In the genomic region with DNA sequence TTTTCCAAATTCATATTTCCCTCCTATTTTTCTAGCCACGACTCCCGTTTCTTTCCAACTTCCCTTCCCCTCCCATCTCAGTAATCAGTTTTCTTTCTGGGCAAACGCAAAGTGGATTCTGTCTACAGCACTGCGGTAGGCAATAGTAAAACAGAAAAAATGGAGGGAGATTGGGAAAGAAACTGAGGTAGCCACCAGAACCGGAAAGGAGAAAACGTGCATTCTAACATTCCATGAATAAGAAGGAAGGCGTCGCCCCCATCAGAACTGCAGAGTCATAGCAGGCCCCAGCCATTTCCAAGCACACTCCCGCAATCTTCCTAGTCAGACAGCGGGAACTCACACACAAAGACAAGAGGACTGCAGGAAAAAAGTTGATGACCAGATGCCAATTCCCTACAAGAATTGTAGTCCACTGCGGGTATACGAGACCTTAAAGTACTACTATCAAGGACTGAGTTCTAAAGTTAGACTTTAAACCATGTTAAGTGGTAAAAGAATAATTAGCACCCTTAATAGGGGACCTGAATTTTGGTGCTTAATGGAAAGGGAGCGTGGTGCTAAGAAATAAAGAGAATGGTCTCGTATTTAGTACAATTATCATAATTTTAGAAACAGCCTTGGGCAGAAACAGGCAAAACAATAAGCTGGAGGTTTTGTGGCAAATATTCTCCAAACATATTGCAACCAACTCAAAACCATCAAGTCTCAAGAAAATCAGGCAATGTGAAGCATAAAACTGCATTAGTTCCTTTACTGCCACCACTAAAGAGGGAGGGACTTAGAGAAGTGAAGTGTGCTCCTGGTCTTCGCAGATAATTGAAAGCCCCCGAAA, we compare ENCODE assay signal across 8 cellular contexts. TPM values are rescaled to one million over a fixed set of nuclear protein-coding genes. Genes with fewer than 3 reads are reported as not detected.
DNase-seq lines count a peak whose midpoint lies in the region; ATAC-seq, FAIRE-seq and TF ChIP-seq lines count a peak whose summit lies in the region.

No MANE protein-coding gene starts in this region.

- TF ChIP-seq CTCF in KMS-11 (conservative IDR thresholded peaks at IDR 0.05; ENCODE audit: low read depth, low read length) (no peak; the same call in 1 of the 2 replicates), endothelial cell of umbilical vein (IDR thresholded peaks at IDR 0.05; ENCODE audit: extremely low read depth in 1 of 2, insufficient read depth in 1 of 2, low read depth in 1 of 2, low read length in 2 of 2) (no peak), upper lobe of left lung (IDR thresholded peaks at IDR 0.05) (no peak)

- H3K9me1 ChIP-seq in endothelial cell of umbilical vein (replicated peaks; ENCODE audit: control insufficient read depth, extremely low read depth, insufficient read depth, low read length) = no peaks in the 10 kb centered on the region

- dilution Hi-C loops in endothelial cell of umbilical vein (cut with MboI; ENCODE audit: extremely low pct_ligation_motif_present, low sequenced_read_pairs) = no loop called here

- H3K4me3 ChIP-seq in KMS-11 (IDR thresholded peaks at IDR 0.05; ENCODE audit: insufficient read depth, low read depth, low read length) (peak overlapping the region; percentile 93), SK-N-MC (peak overlapping the region; percentile 92), endothelial cell of umbilical vein (replicated peaks in 1 of 3; ENCODE audit: insufficient read depth in 1 of 3, low read depth in 1 of 3, low read length in 3 of 3) (peak overlapping the region; percentile 65 to 92 (median 88)), upper lobe of left lung (peak overlapping the region; percentile 71 to 84 (median 80))

- intact Hi-C loops in endothelial cell of umbilical vein (cut with micrococcal nuclease) = loop anchor here (1.0 to 5.0 kb wide), 2 partner anchors 257 to 633 kb away; partner anchors contain the start of gene SELENOT

- H2AFZ ChIP-seq in KMS-11 (ENCODE audit: low read depth) = peak overlapping the region; percentile 70; the same call in 1 of the 2 replicates
- peak overlapping the region; percentile 25 for H2AFZ ChIP-seq in endothelial cell of umbilical vein (ENCODE audit: low read depth, low read length)

- no peaks in the 10 kb centered on the region for H3K27me3 ChIP-seq in KMS-11 (ENCODE audit: insufficient read depth, low read depth)
- H3K27me3 ChIP-seq in endothelial cell of umbilical vein (ENCODE audit: control insufficient read depth in 2 of 2, insufficient read depth in 2 of 2, low read length in 2 of 2) = peaks cover 0 to 3% of the 10 kb centered on the region in 2 experiments
- H3K27me3 ChIP-seq in upper lobe of left lung = peaks cover 0 to 7% (median 2%) of the 10 kb centered on the region in 4 donors

- CTCF ChIA-PET in endothelial cell of umbilical vein (lab: Charles Lee) = interaction anchor here (0.7 to 5.4 kb wide), 11 partner anchors 12 to 794 kb away, joined by 4 to 87 read pairs (median 7); partner anchors contain the start of gene SIAH2

- FAIRE-seq in endothelial cell of umbilical vein (lab: Jason Lieb, UNC) = peak; percentile 37

- H3K9me3 ChIP-seq in SK-N-MC (ENCODE audit: low read depth, low read length) = no peaks in the 10 kb centered on the region
- no peaks in the 10 kb centered on the region for H3K9me3 ChIP-seq in endothelial cell of umbilical vein (replicated peaks; ENCODE audit: control insufficient read depth, insufficient read depth, low read length)
- no peaks in the 10 kb centered on the region for H3K9me3 ChIP-seq in upper lobe of left lung

- H3K79me2 ChIP-seq in KMS-11 (ENCODE audit: insufficient read depth, low read depth) (peaks cover 22% of the 10 kb centered on the region; the same call in 1 of the 2 replicates), endothelial cell of umbilical vein (ENCODE audit: control insufficient read depth, insufficient read depth, low read length) (peaks cover 60% of the 10 kb centered on the region)

- TF ChIP-seq EP300 in upper lobe of left lung (IDR thresholded peaks at IDR 0.05) = no peak

- peak in 1 of 2 donors; percentile 58 for ATAC-seq in upper lobe of left lung (ENCODE audit: low FRiP score in 2 of 2)

- 50 to 53% methylated on average over 16 of the region's 16 CpGs for WGBS in upper lobe of left lung, 2 donors

- H4K20me1 ChIP-seq in KMS-11 (ENCODE audit: insufficient read depth) = no peaks in the 10 kb centered on the region
- H4K20me1 ChIP-seq in endothelial cell of umbilical vein (replicated peaks; ENCODE audit: control insufficient read depth, extremely low read depth, insufficient read depth, low read length) = peaks cover 5% of the 10 kb centered on the region

- H3K9ac ChIP-seq in KMS-11 = peak overlapping the region; percentile 75; the same call in 1 of the 2 replicates
- peak overlapping the region; percentile 96 for H3K9ac ChIP-seq in SK-N-MC (ENCODE audit: insufficient read length)
- peak overlapping the region; percentile 98 for H3K9ac ChIP-seq in endothelial cell of umbilical vein (replicated peaks; ENCODE audit: extremely low read depth, insufficient read depth, low read length)

- H3K27ac ChIP-seq in KMS-11 (no peak overlapping the region), SK-N-MC (peak overlapping the region; percentile 97), endothelial cell of umbilical vein (ENCODE audit: insufficient read depth, low read depth, low read length) (peak overlapping the region; percentile 94), upper lobe of left lung (peak overlapping the region in 1 of 4 donors; percentile 87)

- H3K36me3 ChIP-seq in KMS-11 (ENCODE audit: insufficient read depth) (no peaks in the 10 kb centered on the region), SK-N-MC (ENCODE audit: insufficient read depth, low read length) (peaks cover 44% of the 10 kb centered on the region), endothelial cell of umbilical vein (ENCODE audit: control insufficient read depth in 2 of 2, extremely low read depth in 1 of 2, insufficient read depth in 2 of 2, low read length in 2 of 2) (peaks cover 3 to 11% of the 10 kb centered on the region in 2 experiments), upper lobe of left lung (no peaks in the 10 kb centered on the region)

- TF ChIP-seq POLR2A in endothelial cell of umbilical vein (IDR thresholded peaks at IDR 0.05; ENCODE audit: low read depth, low read length) (no peak), upper lobe of left lung (IDR thresholded peaks at IDR 0.05) (no peak)

- DNase-seq in DMS53 treated with DMSO at 0.1 percent for 48 hours (lab: John Stamatoyannopoulos, UW; ENCODE audit: unreplicated experiment) (peak; percentile 49), SK-N-MC (ENCODE audit: low read depth, low spot score) (peak; percentile 84), endothelial cell of umbilical vein (ENCODE audit: low read depth, low spot score) (peak; percentile 80), midbrain (lab: John Stamatoyannopoulos, UW) (peak; percentile 65), upper lobe of left lung (peak in 1 of 2 donors; percentile 32), Kasumi-1 (lab: John Stamatoyannopoulos, UW) (no peak)
- no peak for DNase-seq in NK-92 treated with Interleukin-12 subunit alpha and Interleukin-12 subunit beta, amount 100 ng/mL, for 24 hours (lab: John Stamatoyannopoulos, UW)

- POLR2A ChIA-PET in endothelial cell of umbilical vein (lab: Charles Lee) = no interaction called here

- peaks cover 29% of the 10 kb centered on the region for H3K4me1 ChIP-seq in KMS-11 (ENCODE audit: low read depth, poor library complexity, severe bottlenecking)
- peaks cover 27% of the 10 kb centered on the region for H3K4me1 ChIP-seq in endothelial cell of umbilical vein (ENCODE audit: control insufficient read depth, extremely low read depth, insufficient read depth, low read length)
- peaks cover 4 to 29% (median 10%) of the 10 kb centered on the region in 4 donors for H3K4me1 ChIP-seq in upper lobe of left lung

- BruUV-seq in endothelial cell of umbilical vein (replicated peaks; lab: Mats Ljungman, UMichigan) = TSS peak; percentile 79

- H3K4me2 ChIP-seq in KMS-11 = peak overlapping the region; percentile 91
- H3K4me2 ChIP-seq in endothelial cell of umbilical vein (ENCODE audit: insufficient read depth, low read length) = peak overlapping the region; percentile 91

TF ChIP-seq in endothelial cell of umbilical vein, 7 proteins besides CTCF, POLR2A, EP300 and RAD21:
- TF ChIP-seq JUN (IDR thresholded peaks at IDR 0.05; ENCODE audit: borderline replicate concordance, insufficient read depth, insufficient read length, low read depth) (no peak), FOS (IDR thresholded peaks at IDR 0.05; ENCODE audit: borderline replicate concordance, insufficient read depth, low read length) (peak; percentile 13), MAX (IDR thresholded peaks at IDR 0.05; ENCODE audit: insufficient read depth, insufficient read length) (no peak), MYC (IDR thresholded peaks at IDR 0.05; ENCODE audit: low read depth, low read length) (no peak), POLR2AphosphoS5 (IDR thresholded peaks at IDR 0.05; ENCODE audit: insufficient read depth, low read depth, low read length) (peak; percentile 57), EZH2 (IDR thresholded peaks at IDR 0.05; ENCODE audit: borderline replicate concordance, low read depth, low read length, severe bottlenecking) (no peak), GATA2 (IDR thresholded peaks at IDR 0.05; ENCODE audit: insufficient read depth, insufficient read length, low read depth, low read length) (no peak)
TF ChIP-seq in endothelial cell of umbilical vein: peak in this region for 2.

RNA-seq across cellular contexts. Expression of gene PFN2, which starts 1.4 kb away (rescaled TPM):
- total RNA-seq in endothelial cell of umbilical vein (97.1 and 124 TPM in 2 replicates), upper lobe of left lung (10 to 100 TPM in 4 of 6 donors, 1 to 10 TPM in 2; 6.3 to 38.5 (median 16.8) TPM)
- polyA plus RNA-seq in endothelial cell of umbilical vein = 143 and 165 TPM in 2 replicates
- 166 and 169 TPM in 2 replicates for polyA plus RNA-seq in endothelial cell of umbilical vein (2011; cell fraction: cytosol; rRNA removed)
- polyA plus RNA-seq in endothelial cell of umbilical vein (2011; cell fraction: nucleus; rRNA removed) = 76.0 and 117 TPM in 2 replicates
- polyA plus RNA-seq in endothelial cell of umbilical vein (2012) = 99.1 and 150 TPM in 2 replicates
- 121 and 128 TPM in 2 replicates for polyA minus RNA-seq in endothelial cell of umbilical vein
- 15.4 TPM for polyA minus RNA-seq in endothelial cell of umbilical vein (2011; cell fraction: cytosol; rRNA and poly(A)+ RNA removed)
- 60.0 and 95.9 TPM in 2 replicates for polyA minus RNA-seq in endothelial cell of umbilical vein (2011; cell fraction: nucleus; rRNA and poly(A)+ RNA removed)

Comparison
In these comparisons a context has a peak if more than half of its experiments do, and no peak if none do; other contexts are left out.
1. DNase-seq: peak in DMS53 treated with DMSO at 0.1 percent for 48 hours (single experiment), SK-N-MC (single experiment), endothelial cell of umbilical vein (single experiment) and midbrain (single experiment); none in Kasumi-1 (0 of 2) and NK-92 treated with Interleukin-12 subunit alpha and Interleukin-12 subunit beta, amount 100 ng/mL, for 24 hours (single experiment).
2. Peak in every context shown above with its lines, with median percentiles within 50 percentile points of each other: H3K4me3 ChIP-seq and H3K9ac ChIP-seq.